9 cellular contexts compared by ENCODE assay signal in genomic region chr3:50300681-50301254, GRCh38. TPM values are rescaled to one million over a fixed set of nuclear protein-coding genes. Genes with fewer than 3 reads are reported as not detected.
DNase-seq lines count a peak whose midpoint lies in the region; ATAC-seq, FAIRE-seq and TF ChIP-seq lines count a peak whose summit lies in the region.
"Had no signal": no experiment of that assay in that cellular context is flagged by ENCODE, and none has a peak within 500 bp of the region (broad histone marks: within the 10 kb centered on the region; RNA-seq: fewer than 3 reads in every experiment).

No MANE protein-coding gene starts in this region.

- TF ChIP-seq RAD21 in K562 (CRISPR knock-in tag; conservative IDR thresholded peaks at IDR 0.05 in 1 of 2, IDR thresholded peaks at IDR 0.05 in 1 of 2): no peak

- TF ChIP-seq CTCF in K562 (IDR thresholded peaks at IDR 0.05 in 2 of 3, conservative IDR thresholded peaks at IDR 0.05 in 1 of 3; ENCODE audit: insufficient read depth in 2 of 3, low read depth in 1 of 3, low read length in 3 of 3) (no peak), thoracic aorta (IDR thresholded peaks at IDR 0.05) (no peak)

- H2AFZ ChIP-seq in K562 (ENCODE audit: low read depth, low read length): no peak overlapping the region

- no peaks in the 10 kb centered on the region for H3K36me3 Mint-ChIP-seq in activated T-cell treated with anti-CD3 and anti-CD28 coated beads, Interleukin-2, amount 50 U/mL, for 4 hours (ENCODE audit: insufficient read depth)

- peak overlapping the region; percentile 77 for H3K56ac ChIP-seq in mesendoderm (ENCODE audit: low read length)

- H3K27ac ChIP-seq in K562 (ENCODE audit: extremely low read depth, low read depth, low read length) (peak overlapping the region; percentile 99), mesendoderm (ENCODE audit: low read depth, low read length) (no peak overlapping the region), thoracic aorta (peak overlapping the region; percentile 72 to 87)

- no peak for TF ChIP-seq POLR2A in K562 (conservative IDR thresholded peaks at IDR 0.05)

- no peak overlapping the region for H2BK5ac ChIP-seq in mesendoderm (ENCODE audit: low read length)

- intact Hi-C loops in K562 (cut with micrococcal nuclease): no loop called here

- H4K5ac ChIP-seq in mesendoderm (ENCODE audit: low read length): no peak overlapping the region

- no peaks in the 10 kb centered on the region for H3K79me1 ChIP-seq in mesendoderm (ENCODE audit: low read length)

- H3K36me3 ChIP-seq in K562 (ENCODE audit: control insufficient read depth, insufficient read depth, low read length) (peaks cover 19% of the 10 kb centered on the region; the same call in 2 of the 3 replicates), mesendoderm (ENCODE audit: control insufficient read depth, insufficient read depth, low read length) (no peaks in the 10 kb centered on the region), thoracic aorta (no peaks in the 10 kb centered on the region)

- no peak overlapping the region for H2BK120ac ChIP-seq in mesendoderm (ENCODE audit: low read depth, low read length)

- H3K4me1 ChIP-seq in K562 (replicated peaks in 1 of 2; ENCODE audit: control insufficient read depth in 2 of 2, insufficient read depth in 2 of 2, low read length in 2 of 2) (peaks cover 25 to 62% of the 10 kb centered on the region in 2 experiments; a peak in 4 of 5 replicates), mesendoderm (ENCODE audit: control insufficient read depth, low read depth, low read length) (peaks cover 6% of the 10 kb centered on the region), thoracic aorta (ENCODE audit: control insufficient read depth in 1 of 2, low read depth in 2 of 2) (peaks cover 16 to 25% of the 10 kb centered on the region in 2 donors)

- H4K20me1 ChIP-seq in K562 (replicated peaks; ENCODE audit: control insufficient read depth, insufficient read depth, low read length): no peaks in the 10 kb centered on the region

- TF ChIP-seq EP300 in K562 (IDR thresholded peaks at IDR 0.05; ENCODE audit: low read length): no peak

- 73% methylated on average over 5 of the region's 6 CpGs for WGBS in K562 (ENCODE audit: insufficient coverage, low coverage, missing lambda C conversion rate)
- no CpG with 5 or more reads among the region's 6 CpGs for WGBS in mesendoderm (ENCODE audit: extremely low coverage, insufficient coverage, low lambda C conversion rate)

- peaks cover 26% of the 10 kb centered on the region for H3K4me1 Mint-ChIP-seq in activated T-cell treated with anti-CD3 and anti-CD28 coated beads, Interleukin-2, amount 50 U/mL, for 4 hours (ENCODE audit: low read depth)

- H3K27me3 Mint-ChIP-seq in activated T-cell treated with anti-CD3 and anti-CD28 coated beads, Interleukin-2, amount 50 U/mL, for 4 hours (ENCODE audit: low read depth): no peaks in the 10 kb centered on the region

- peak overlapping the region; percentile 87 to 94 for H3K9ac ChIP-seq in K562 (ENCODE audit: insufficient read depth in 1 of 2, low read depth in 2 of 2, low read length in 2 of 2)
- no peak overlapping the region for H3K9ac ChIP-seq in mesendoderm (ENCODE audit: low read length)

- POLR2A ChIA-PET in K562 (lab: Yijun Ruan, JAX): no interaction called here

- H3K9me3 ChIP-seq in K562 (replicated peaks; ENCODE audit: control insufficient read depth, insufficient read depth, low read depth, low read length): no peaks in the 10 kb centered on the region
- no peaks in the 10 kb centered on the region for H3K9me3 ChIP-seq in thoracic aorta

- H3K9me3 Mint-ChIP-seq in activated T-cell treated with anti-CD3 and anti-CD28 coated beads, Interleukin-2, amount 50 U/mL, for 4 hours: no peaks in the 10 kb centered on the region

- peak overlapping the region; percentile 94 for H3K4me2 ChIP-seq in K562 (ENCODE audit: insufficient read depth, low read length)
- no peak overlapping the region for H3K4me2 ChIP-seq in mesendoderm (ENCODE audit: low read length)

- H3K4ac ChIP-seq in mesendoderm (ENCODE audit: low read depth, low read length): no peak overlapping the region

- no peak for DNase-seq in activated T-cell treated with anti-CD3 and anti-CD28 coated beads, Interleukin-2, amount 50 U/mL, for 4 hours
- no peak for DNase-seq in activated T-cell treated with anti-CD3 and anti-CD28 coated beads, Interleukin-2, amount 50 U/mL, for 48 hours
- DNase-seq in K562 (ENCODE audit: extremely low read depth in 1 of 4, low spot score in 3 of 4): no peak
- DNase-seq in mesendoderm: no peak
- no peak for DNase-seq in thoracic aorta (ENCODE audit: low spot score)
- no peak for DNase-seq in HUDEP-2 (lab: John Stamatoyannopoulos, UW; ENCODE audit: unreplicated experiment in 76 of 76)
- no peak for DNase-seq in inferior parietal cortex (ENCODE audit: extremely low spot score)
- DNase-seq in DMS 273 treated with DMSO at 0.1 percent for 48 hours (lab: John Stamatoyannopoulos, UW): no peak
- DNase-seq: NCI-H1436 treated with DMSO at 0.1 percent for 48 hours had no signal

- H3K18ac ChIP-seq in mesendoderm (ENCODE audit: low read length): no peak overlapping the region

- H3K9me1 ChIP-seq in K562 (ENCODE audit: control insufficient read depth, insufficient read depth, low read length): no peaks in the 10 kb centered on the region

- H3K79me2 ChIP-seq in K562 (ENCODE audit: control insufficient read depth, insufficient read depth, low read length) (peaks cover 49% of the 10 kb centered on the region), mesendoderm (ENCODE audit: control insufficient read depth, insufficient read depth, low read length) (no peaks in the 10 kb centered on the region)

- H3K23ac ChIP-seq in mesendoderm (ENCODE audit: low read length): no peak overlapping the region

- CTCF ChIA-PET in K562 (lab: Yijun Ruan, JAX; ENCODE audit: low intra/inter-chr PET ratio): no interaction called here

- H3K4me3 ChIP-seq in K562 (peak overlapping the region; percentile 83), mesendoderm (ENCODE audit: low read length) (no peak overlapping the region), thoracic aorta (peak overlapping the region; percentile 94)

- ATAC-seq in activated T-cell treated with anti-CD3 and anti-CD28 coated beads, Interleukin-2, amount 50 U/mL, for 4 hours: no peak
- ATAC-seq in K562 (no peak), thoracic aorta (ENCODE audit: insufficient number of reproducible peaks, low FRiP score, low read depth) (no peak)

- peak overlapping the region; percentile 91 for H3K4me3 Mint-ChIP-seq in activated T-cell treated with anti-CD3 and anti-CD28 coated beads, Interleukin-2, amount 50 U/mL, for 4 hours

- peak; percentile 23 for FAIRE-seq in K562 (lab: Jason Lieb, UNC)

- H4K8ac ChIP-seq in mesendoderm (ENCODE audit: low read depth, low read length): no peak overlapping the region

- no peak overlapping the region for H2AK5ac ChIP-seq in mesendoderm (ENCODE audit: low read length)

- H3K27me3 ChIP-seq in K562 (ENCODE audit: control insufficient read depth in 2 of 2, insufficient read depth in 2 of 2, low read length in 2 of 2): no peaks in the 10 kb centered on the region
- H3K27me3 ChIP-seq in mesendoderm (ENCODE audit: insufficient read depth, low read length, poor library complexity): no peaks in the 10 kb centered on the region
- no peaks in the 10 kb centered on the region for H3K27me3 ChIP-seq in thoracic aorta (replicated peaks; ENCODE audit: insufficient read depth)

- in situ Hi-C loops in K562 (cut with MboI): no loop called here

- BruUV-seq in K562 (replicated peaks; lab: Mats Ljungman, UMichigan): no TSS peak

- no peak overlapping the region for H2BK15ac ChIP-seq in mesendoderm (replicated peaks; ENCODE audit: low read depth)

RNA-seq across cellular contexts. Expression of gene HYAL3, which starts 1.6 kb away (rescaled TPM):
- total RNA-seq in activated T-cell treated with anti-CD3 and anti-CD28 coated beads, Interleukin-2, amount 50 U/mL, for 4 hours: 10 to 100 TPM in 1 of 3 donors, 1 to 10 TPM in 2; 4.9 to 10.3 (median 7.2) TPM
- total RNA-seq in K562 (2011; cell fraction: chromatin; rRNA removed; ENCODE audit: low replicate concordance): 5.1 and 18.1 TPM in 2 replicates
- 10.5 and 12.3 TPM in 2 replicates for total RNA-seq in K562 (2011; cell fraction: nucleolus; rRNA removed)
- 6.0 and 7.5 TPM in 2 replicates for total RNA-seq in K562 (2011; cell fraction: nucleoplasm; rRNA removed)
- 6.8 and 12.8 TPM in 2 replicates for total RNA-seq in K562 (2014; rRNA removed)
- total RNA-seq in K562 (2014; rRNA removed; fragmentation: Illumina TruSeq; extraction: Trizol): 2.1 and 2.4 TPM in 2 replicates
- total RNA-seq in K562 (2015; rRNA removed; fragmentation: Illumina TruSeq; extraction: Trizol): 8.3 and 9.1 TPM in 2 replicates
- total RNA-seq in K562 (2021): 7.0 and 9.8 TPM in 2 replicates
- 5.4 and 6.8 TPM in 2 replicates for polyA plus RNA-seq in K562 (2011; rRNA removed)
- 10.7 and 28.9 TPM in 2 replicates for polyA plus RNA-seq in K562 (2011; cell fraction: cytosol; rRNA removed)
- polyA plus RNA-seq in K562 (2011; cell fraction: nucleus; rRNA removed): 11.9 and 20.3 TPM in 2 replicates
- 8.0 and 13.8 TPM in 2 replicates for polyA plus RNA-seq in K562 (2012)
- 9.1 and 9.8 TPM in 2 replicates for polyA plus RNA-seq in K562 (2014; fragmentation: Illumina TruSeq; extraction: Trizol)
- polyA plus RNA-seq in K562 (2014; fragmentation: Nextera tagmentation; extraction: Ambion mirVana): 1 to 10 TPM in 1 of 2 experiments, under 1 TPM in 1; 0.38 to 1.0 TPM
- 9.0 and 16.5 TPM in 2 replicates for polyA plus RNA-seq in K562 (2014; rRNA removed)
- 1.7 and 2.9 TPM in 2 replicates for polyA minus RNA-seq in K562 (2011; rRNA and poly(A)+ RNA removed)
- polyA minus RNA-seq in K562 (2011; cell fraction: cytosol; rRNA and poly(A)+ RNA removed): 3.8 and 4.4 TPM in 2 replicates
- polyA minus RNA-seq in K562 (2011; cell fraction: nucleus; rRNA and poly(A)+ RNA removed): 5.4 and 6.2 TPM in 2 replicates
- polyA plus RNA-seq in mesendoderm (2013, experiment 1 of 2): 3.6 TPM
- polyA plus RNA-seq in mesendoderm (2013, experiment 2 of 2): 3.0 TPM
- 1 to 10 TPM in 1 of 2 donors, under 1 TPM in 1; 0.35 to 1.4 TPM for total RNA-seq in thoracic aorta

RNA-seq across cellular contexts. Expression of gene NAA80, which starts 1.6 kb away (rescaled TPM):
- total RNA-seq in activated T-cell treated with anti-CD3 and anti-CD28 coated beads, Interleukin-2, amount 50 U/mL, for 4 hours: 10 to 100 TPM; 17.5 to 21.7 (median 21.1) TPM
- total RNA-seq in K562 (2011; cell fraction: chromatin; rRNA removed; ENCODE audit: low replicate concordance): 16.2 and 63.0 TPM in 2 replicates
- total RNA-seq in K562 (2011; cell fraction: nucleolus; rRNA removed): 43.6 and 46.5 TPM in 2 replicates
- 23.6 and 28.2 TPM in 2 replicates for total RNA-seq in K562 (2011; cell fraction: nucleoplasm; rRNA removed)
- total RNA-seq in K562 (2014; rRNA removed) (12.8 and 19.6 TPM in 2 replicates), K562 (2014; rRNA removed; fragmentation: Illumina TruSeq; extraction: Trizol) (3.6 and 4.5 TPM in 2 replicates), K562 (2015; rRNA removed; fragmentation: Illumina TruSeq; extraction: Trizol) (7.7 and 8.4 TPM in 2 replicates), K562 (2021) (17.1 and 20.8 TPM in 2 replicates), thoracic aorta (1 to 10 TPM; 8.3 to 8.7 TPM)
- polyA plus RNA-seq in K562 (2011; rRNA removed) (8.6 and 21.4 TPM in 2 replicates), K562 (2014; fragmentation: Illumina TruSeq; extraction: Trizol) (18.1 and 23.5 TPM in 2 replicates), K562 (2014; fragmentation: Nextera tagmentation; extraction: Ambion mirVana) (1 to 10 TPM in 1 of 2 experiments, under 1 TPM in 1; 0.82 to 1.7 TPM), K562 (2014; rRNA removed) (13.6 and 24.0 TPM in 2 replicates)
- polyA plus RNA-seq in K562 (2011; cell fraction: cytosol; rRNA removed): 18.4 and 19.8 TPM in 2 replicates
- 94.4 and 123 TPM in 2 replicates for polyA plus RNA-seq in K562 (2011; cell fraction: nucleus; rRNA removed)
- polyA plus RNA-seq in K562 (2012): 14.0 and 25.1 TPM in 2 replicates
- 7.3 and 8.6 TPM in 2 replicates for polyA minus RNA-seq in K562 (2011; rRNA and poly(A)+ RNA removed)
- polyA minus RNA-seq in K562 (2011; cell fraction: cytosol; rRNA and poly(A)+ RNA removed): 5.2 and 5.9 TPM in 2 replicates
- 27.1 and 33.3 TPM in 2 replicates for polyA minus RNA-seq in K562 (2011; cell fraction: nucleus; rRNA and poly(A)+ RNA removed)
- 6.2 TPM for polyA plus RNA-seq in mesendoderm (2013, experiment 1 of 2)
- polyA plus RNA-seq in mesendoderm (2013, experiment 2 of 2): 6.0 TPM

RNA-seq across cellular contexts. Expression of gene HYAL1, which starts 2.6 kb away (rescaled TPM):
- under 1 TPM in 2 of 3 donors, not detected in 1; 0.24 to 0.82 TPM for total RNA-seq in activated T-cell treated with anti-CD3 and anti-CD28 coated beads, Interleukin-2, amount 50 U/mL, for 4 hours
- 6.0 and 12.8 TPM in 2 replicates for total RNA-seq in K562 (2011; cell fraction: chromatin; rRNA removed; ENCODE audit: low replicate concordance)
- 15.3 and 15.9 TPM in 2 replicates for total RNA-seq in K562 (2011; cell fraction: nucleolus; rRNA removed)
- 11.7 and 12.2 TPM in 2 replicates for total RNA-seq in K562 (2011; cell fraction: nucleoplasm; rRNA removed)
- total RNA-seq in K562 (2014; rRNA removed) (5.4 and 8.0 TPM in 2 replicates), K562 (2014; rRNA removed; fragmentation: Illumina TruSeq; extraction: Trizol) (2.9 and 3.3 TPM in 2 replicates), K562 (2015; rRNA removed; fragmentation: Illumina TruSeq; extraction: Trizol) (4.7 and 5.3 TPM in 2 replicates), K562 (2021) (8.3 and 8.4 TPM in 2 replicates), thoracic aorta (1 to 10 TPM; 5.8 to 6.1 TPM)
- polyA plus RNA-seq in K562 (2011; rRNA removed) (3.1 and 5.7 TPM in 2 replicates), K562 (2014; fragmentation: Illumina TruSeq; extraction: Trizol) (7.5 and 7.7 TPM in 2 replicates), K562 (2014; fragmentation: Nextera tagmentation; extraction: Ambion mirVana) (1 to 10 TPM; 1.4 to 1.6 TPM), K562 (2014; rRNA removed) (7.9 and 8.5 TPM in 2 replicates)
- 4.7 and 6.0 TPM in 2 replicates for polyA plus RNA-seq in K562 (2011; cell fraction: cytosol; rRNA removed)
- 7.4 and 8.4 TPM in 2 replicates for polyA plus RNA-seq in K562 (2011; cell fraction: nucleus; rRNA removed)
- polyA plus RNA-seq in K562 (2012): 4.4 and 7.4 TPM in 2 replicates
- polyA minus RNA-seq in K562 (2011; rRNA and poly(A)+ RNA removed): 3.6 and 4.0 TPM in 2 replicates
- polyA minus RNA-seq in K562 (2011; cell fraction: cytosol; rRNA and poly(A)+ RNA removed): 1.7 and 5.0 TPM in 2 replicates
- polyA minus RNA-seq in K562 (2011; cell fraction: nucleus; rRNA and poly(A)+ RNA removed): 3.1 and 9.3 TPM in 2 replicates
- polyA plus RNA-seq in mesendoderm (2013, experiment 1 of 2): 1.1 TPM
- polyA plus RNA-seq in mesendoderm (2013, experiment 2 of 2): 1.3 TPM

RNA-seq across cellular contexts. Expression of gene IFRD2, which starts 8.5 kb away (rescaled TPM):
- total RNA-seq in activated T-cell treated with anti-CD3 and anti-CD28 coated beads, Interleukin-2, amount 50 U/mL, for 4 hours: 100 to 1,000 TPM; 339 to 366 (median 341) TPM
- 134 and 435 TPM in 2 replicates for total RNA-seq in K562 (2011; cell fraction: chromatin; rRNA removed; ENCODE audit: low replicate concordance)
- total RNA-seq in K562 (2011; cell fraction: nucleolus; rRNA removed): 318 and 350 TPM in 2 replicates
- total RNA-seq in K562 (2011; cell fraction: nucleoplasm; rRNA removed): 152 and 197 TPM in 2 replicates
- total RNA-seq in K562 (2014; rRNA removed) (75.1 and 91.2 TPM in 2 replicates), K562 (2014; rRNA removed; fragmentation: Illumina TruSeq; extraction: Trizol) (31.2 and 42.6 TPM in 2 replicates), K562 (2015; rRNA removed; fragmentation: Illumina TruSeq; extraction: Trizol) (54.4 and 57.2 TPM in 2 replicates), K562 (2021) (115 and 116 TPM in 2 replicates), thoracic aorta (100 to 1,000 TPM in 1 of 2 donors, 10 to 100 TPM in 1; 43.3 to 118 TPM)
- polyA plus RNA-seq in K562 (2011; rRNA removed) (44.6 and 56.2 TPM in 2 replicates), K562 (2014; fragmentation: Illumina TruSeq; extraction: Trizol) (52.8 and 58.1 TPM in 2 replicates), K562 (2014; fragmentation: Nextera tagmentation; extraction: Ambion mirVana) (10 to 100 TPM; 30.5 to 41.0 TPM), K562 (2014; rRNA removed) (79.9 and 91.5 TPM in 2 replicates)
- polyA plus RNA-seq in K562 (2011; cell fraction: cytosol; rRNA removed): 47.8 and 103 TPM in 2 replicates
- 475 and 549 TPM in 2 replicates for polyA plus RNA-seq in K562 (2011; cell fraction: nucleus; rRNA removed)
- polyA plus RNA-seq in K562 (2012): 69.2 and 72.6 TPM in 2 replicates
- polyA minus RNA-seq in K562 (2011; rRNA and poly(A)+ RNA removed): 20.2 and 31.4 TPM in 2 replicates
- polyA minus RNA-seq in K562 (2011; cell fraction: cytosol; rRNA and poly(A)+ RNA removed): 26.1 and 29.9 TPM in 2 replicates
- 118 and 130 TPM in 2 replicates for polyA minus RNA-seq in K562 (2011; cell fraction: nucleus; rRNA and poly(A)+ RNA removed)
- 76.8 TPM for polyA plus RNA-seq in mesendoderm (2013, experiment 1 of 2)
- 74.0 TPM for polyA plus RNA-seq in mesendoderm (2013, experiment 2 of 2)

RNA-seq across cellular contexts. Expression of gene HYAL2, which starts 21.8 kb away (rescaled TPM):
- 10 to 100 TPM; 17.0 to 19.5 (median 19.2) TPM for total RNA-seq in activated T-cell treated with anti-CD3 and anti-CD28 coated beads, Interleukin-2, amount 50 U/mL, for 4 hours
- 8.0 and 38.1 TPM in 2 replicates for total RNA-seq in K562 (2011; cell fraction: chromatin; rRNA removed; ENCODE audit: low replicate concordance)
- 51.5 and 52.6 TPM in 2 replicates for total RNA-seq in K562 (2011; cell fraction: nucleolus; rRNA removed)
- 19.1 and 27.8 TPM in 2 replicates for total RNA-seq in K562 (2011; cell fraction: nucleoplasm; rRNA removed)
- 18.4 and 22.7 TPM in 2 replicates for total RNA-seq in K562 (2014; rRNA removed)
- 3.1 and 4.0 TPM in 2 replicates for total RNA-seq in K562 (2014; rRNA removed; fragmentation: Illumina TruSeq; extraction: Trizol)
- total RNA-seq in K562 (2015; rRNA removed; fragmentation: Illumina TruSeq; extraction: Trizol): 11.2 and 11.4 TPM in 2 replicates
- 12.4 and 13.3 TPM in 2 replicates for total RNA-seq in K562 (2021)
- 13.4 and 18.8 TPM in 2 replicates for polyA plus RNA-seq in K562 (2011; rRNA removed)
- 24.8 and 51.5 TPM in 2 replicates for polyA plus RNA-seq in K562 (2011; cell fraction: cytosol; rRNA removed)
- 18.0 and 26.1 TPM in 2 replicates for polyA plus RNA-seq in K562 (2011; cell fraction: nucleus; rRNA removed)
- polyA plus RNA-seq in K562 (2012): 10.3 and 10.6 TPM in 2 replicates
- polyA plus RNA-seq in K562 (2014; fragmentation: Illumina TruSeq; extraction: Trizol): 10.2 and 13.1 TPM in 2 replicates
- polyA plus RNA-seq in K562 (2014; fragmentation: Nextera tagmentation; extraction: Ambion mirVana): under 1 TPM in 1 of 2 experiments, not detected in 1; 0.36 TPM
- 11.4 and 19.4 TPM in 2 replicates for polyA plus RNA-seq in K562 (2014; rRNA removed)
- polyA minus RNA-seq in K562 (2011; rRNA and poly(A)+ RNA removed): 9.3 and 12.8 TPM in 2 replicates
- polyA minus RNA-seq in K562 (2011; cell fraction: cytosol; rRNA and poly(A)+ RNA removed): 13.1 and 14.7 TPM in 2 replicates
- polyA minus RNA-seq in K562 (2011; cell fraction: nucleus; rRNA and poly(A)+ RNA removed): 14.7 and 16.8 TPM in 2 replicates
- polyA plus RNA-seq in mesendoderm (2013, experiment 1 of 2): 40.1 TPM
- 38.2 TPM for polyA plus RNA-seq in mesendoderm (2013, experiment 2 of 2)
- total RNA-seq in thoracic aorta: 10 to 100 TPM; 86.5 to 87.5 TPM
